ENCODE assay signal across 8 cellular contexts in genomic region chr17:18226284-18226945, GRCh38. TPM values are rescaled to one million over a fixed set of nuclear protein-coding genes. Genes with fewer than 3 reads are reported as not detected.
DNase-seq lines count a peak whose midpoint lies in the region; TF ChIP-seq lines count a peak whose summit lies in the region.

No MANE protein-coding gene starts in this region.

- POLR2A ChIA-PET in OCI-LY7 (lab: Charles Lee) = no interaction called here

- WGBS in endodermal cell (ENCODE audit: insufficient coverage in 1 of 2, insufficient read length in 1 of 2), 2 experiments = 29 to 36% methylated on average over 7 to 16 of the region's 16 CpGs

- intact Hi-C loops in OCI-LY7 (cut with micrococcal nuclease; ENCODE audit: unreplicated experiment) = no loop called here

- H3K27ac Mint-ChIP-seq in endodermal cell = peak overlapping the region; percentile 94

- peak overlapping the region; percentile 74 for H3K9ac ChIP-seq in endodermal cell (ENCODE audit: extremely low read depth, low read length, poor library complexity, severe bottlenecking)

- H3K27me3 Mint-ChIP-seq in endodermal cell (ENCODE audit: insufficient read depth) = no peaks in the 10 kb centered on the region

- peaks cover 22% of the 10 kb centered on the region for H3K4me1 Mint-ChIP-seq in endodermal cell

- H3K9me2 ChIP-seq in OCI-LY7 (ENCODE audit: insufficient read depth, low read length) = no peaks in the 10 kb centered on the region

- DNase-seq in CD1c-positive myeloid dendritic cell (ENCODE audit: extremely low spot score) (peak; percentile 2), OCI-LY7 (ENCODE audit: low spot score) (no peak), endodermal cell (no peak), NCI-H345 (lab: John Stamatoyannopoulos, UW) (no peak), NCI-H345 treated with DMSO at 0.1 percent for 48 hours (lab: John Stamatoyannopoulos, UW; ENCODE audit: unreplicated experiment) (no peak), SW480 (ENCODE audit: low spot score) (no peak), OCI-M1 (lab: John Stamatoyannopoulos, UW) (no peak)

- no peaks in the 10 kb centered on the region for H3K27me3 ChIP-seq in endodermal cell (ENCODE audit: control insufficient read depth, insufficient read depth, low read length, poor library complexity, severe bottlenecking)
- no peaks in the 10 kb centered on the region for H3K27me3 ChIP-seq in neuron (ENCODE audit: insufficient read depth, low read length)

- peaks cover 15% of the 10 kb centered on the region for H3K4me1 ChIP-seq in OCI-LY7 (ENCODE audit: insufficient read depth, low read length, poor library complexity, severe bottlenecking)
- H3K4me1 ChIP-seq in endodermal cell (ENCODE audit: control insufficient read depth, insufficient read depth, low read length) = peaks cover 5% of the 10 kb centered on the region
- peaks cover 55% of the 10 kb centered on the region for H3K4me1 ChIP-seq in neuron (ENCODE audit: insufficient read depth, low read length)

- H4K20me1 ChIP-seq in OCI-LY7 (ENCODE audit: insufficient read depth, low read length) = no peaks in the 10 kb centered on the region

- BruUV-seq in OCI-LY7 (replicated peaks; lab: Mats Ljungman, UMichigan) = no TSS peak

- peak overlapping the region; percentile 71 for H3K4me3 ChIP-seq in OCI-LY7 (ENCODE audit: low read depth, low read length, poor library complexity, severe bottlenecking)
- peak overlapping the region; percentile 97 for H3K4me3 ChIP-seq in endodermal cell (ENCODE audit: low read length)
- H3K4me3 ChIP-seq in neuron (ENCODE audit: low read length) = peak overlapping the region; percentile 86

- H3K36me3 Mint-ChIP-seq in endodermal cell (ENCODE audit: low read depth) = peaks cover 2% of the 10 kb centered on the region

- H3K4me2 ChIP-seq in OCI-LY7 (ENCODE audit: low read length) = peak overlapping the region; percentile 81

- H3K9me3 ChIP-seq in OCI-LY7 (ENCODE audit: low read length) = no peaks in the 10 kb centered on the region
- H3K9me3 ChIP-seq in endodermal cell (ENCODE audit: control insufficient read depth, low read length) = no peaks in the 10 kb centered on the region
- H3K9me3 ChIP-seq in neuron (ENCODE audit: low read length) = no peaks in the 10 kb centered on the region

- CTCF ChIA-PET in OCI-LY7 (lab: Charles Lee; ENCODE audit: unreplicated experiment) = no interaction called here

- H3K4me3 Mint-ChIP-seq in endodermal cell = peak overlapping the region; percentile 95

- H3K79me2 ChIP-seq in OCI-LY7 (ENCODE audit: insufficient read depth, low read depth, low read length) = no peaks in the 10 kb centered on the region

- TF ChIP-seq CTCF in OCI-LY7 (conservative IDR thresholded peaks at IDR 0.05; ENCODE audit: low read length) (no peak), endodermal cell (conservative IDR thresholded peaks at IDR 0.05) (no peak)

- H2AFZ ChIP-seq in OCI-LY7 (ENCODE audit: low read length) (peak overlapping the region; percentile 45; the same call in 1 of the 2 replicates), neuron (ENCODE audit: low read depth, low read length) (no peak overlapping the region)

- H3K9me3 Mint-ChIP-seq in endodermal cell = no peaks in the 10 kb centered on the region

- H3K36me3 ChIP-seq in OCI-LY7 (ENCODE audit: insufficient read depth, low read length) = no peaks in the 10 kb centered on the region
- peaks cover 3% of the 10 kb centered on the region for H3K36me3 ChIP-seq in endodermal cell (ENCODE audit: control insufficient read depth, insufficient read depth, low read length)
- no peaks in the 10 kb centered on the region for H3K36me3 ChIP-seq in neuron (ENCODE audit: insufficient read depth, low read length)

- H3K27ac ChIP-seq in OCI-LY7 (ENCODE audit: low read depth, low read length, poor library complexity, severe bottlenecking) (no peak overlapping the region), endodermal cell (ENCODE audit: low read depth, low read length) (no peak overlapping the region)

RNA-seq across cellular contexts. Expression of gene LLGL1, which starts 1.0 kb away (rescaled TPM):
- total RNA-seq in OCI-LY7 (2014; rRNA removed; shearing (Covaris generic)) = 11.9 and 14.1 TPM in 2 replicates
- total RNA-seq in OCI-LY7 (2022) (19.9 and 20.8 TPM in 2 replicates), endodermal cell (10 to 100 TPM; 66.3 to 69.3 TPM)
- polyA plus RNA-seq in endodermal cell (2013, experiment 1 of 2) = 106 TPM
- 99.6 TPM for polyA plus RNA-seq in endodermal cell (2013, experiment 2 of 2)

RNA-seq across cellular contexts. Expression of gene FLII, which starts 32.1 kb away (rescaled TPM):
- total RNA-seq in OCI-LY7 (2014; rRNA removed; shearing (Covaris generic)) = 141 and 155 TPM in 2 replicates
- total RNA-seq in OCI-LY7 (2022) (219 and 235 TPM in 2 replicates), endodermal cell (100 to 1,000 TPM; 299 to 335 TPM)
- polyA plus RNA-seq in endodermal cell (2013, experiment 1 of 2) = 143 TPM
- polyA plus RNA-seq in endodermal cell (2013, experiment 2 of 2) = 127 TPM

RNA-seq across cellular contexts. Expression of gene MIEF2, which starts 34.0 kb away (rescaled TPM):
- 7.6 and 7.9 TPM in 2 replicates for total RNA-seq in OCI-LY7 (2014; rRNA removed; shearing (Covaris generic))
- total RNA-seq in OCI-LY7 (2022) = 11.8 and 12.7 TPM in 2 replicates
- total RNA-seq in endodermal cell = 10 to 100 TPM; 15.3 to 19.6 TPM
- 6.2 TPM for polyA plus RNA-seq in endodermal cell (2013, experiment 1 of 2)
- polyA plus RNA-seq in endodermal cell (2013, experiment 2 of 2) = 6.0 TPM

RNA-seq across cellular contexts. Expression of gene ALKBH5, which starts 42.8 kb away (rescaled TPM):
- 99.3 and 100 TPM in 2 replicates for total RNA-seq in OCI-LY7 (2014; rRNA removed; shearing (Covaris generic))
- total RNA-seq in OCI-LY7 (2022) (120 and 125 TPM in 2 replicates), endodermal cell (10 to 100 TPM; 64.1 to 80.9 TPM)
- 51.6 TPM for polyA plus RNA-seq in endodermal cell (2013, experiment 1 of 2)
- polyA plus RNA-seq in endodermal cell (2013, experiment 2 of 2) = 48.6 TPM
